8 cellular contexts compared by ENCODE assay signal in the genomic region with DNA sequence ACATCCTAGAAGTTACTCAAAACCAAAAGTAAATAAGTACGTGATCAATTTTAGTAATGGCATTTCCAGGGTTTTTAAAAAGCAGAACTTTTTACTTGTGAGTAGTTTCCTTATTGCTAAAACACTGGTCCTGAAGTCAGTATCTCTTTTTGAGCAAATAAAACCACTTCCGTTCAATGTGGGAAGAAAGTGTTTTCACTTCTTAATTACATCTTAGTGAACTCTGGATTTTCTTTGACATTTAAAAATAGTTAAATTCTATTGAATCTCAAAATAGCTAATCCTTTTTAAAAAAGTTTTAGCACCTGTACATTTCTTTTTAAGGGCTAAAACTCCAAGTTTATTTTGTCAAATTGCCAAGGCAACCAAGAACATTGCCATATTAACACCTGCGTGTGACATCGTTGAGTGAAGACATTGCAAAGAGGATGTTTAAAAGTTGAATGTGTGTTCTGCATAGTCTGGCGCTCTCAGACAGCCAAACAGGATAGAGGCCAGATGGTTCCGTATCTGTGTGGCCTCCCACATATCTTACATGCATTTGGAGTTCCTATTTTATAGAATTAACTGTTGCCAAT.
DNase-seq lines count a peak whose midpoint lies in the region; ATAC-seq and FAIRE-seq lines count a peak whose summit lies in the region.

No MANE protein-coding gene starts in this region.

- peak overlapping the region; percentile 31 to 92 (median 86); a peak in 21 of 22 replicates for H3K27ac ChIP-seq in BLaER1 treated with 17β-estradiol and CSF1 and Interleukin-3, amounts not matched to agents 10 nM and 100 nM
- H3K27ac ChIP-seq in mucosa of rectum (ENCODE audit: low read depth in 2 of 2, low read length in 2 of 2) = peak overlapping the region; percentile 5 to 25

- peaks cover 0 to 28% (median 0%) of the 10 kb centered on the region in 11 experiments; a peak in 4 of 22 replicates for H4K20me1 ChIP-seq in BLaER1 treated with 17β-estradiol and CSF1 and Interleukin-3, amounts not matched to agents 10 nM and 100 nM

- H3K4me1 Mint-ChIP-seq in T-helper 1 cell treated with Interleukin-12 subunit alpha and Interleukin-12 subunit beta and Interleukin-4 antibody, amounts not matched to agents 30 μg/mL and 1 μg/mL, for 36 hours (ENCODE audit: low read depth) = peaks cover 26% of the 10 kb centered on the region

- H3K27ac Mint-ChIP-seq in T-helper 1 cell treated with Interleukin-12 subunit alpha and Interleukin-12 subunit beta and Interleukin-4 antibody, amounts not matched to agents 30 μg/mL and 1 μg/mL, for 36 hours = peak overlapping the region; percentile 79

- H3K4me3 ChIP-seq in BLaER1 treated with 17β-estradiol and CSF1 and Interleukin-3, amounts not matched to agents 10 nM and 100 nM = peak overlapping the region; percentile 29 to 57 (median 36); a peak in 14 of 20 replicates
- H3K4me3 ChIP-seq in mucosa of rectum (ENCODE audit: low read length in 2 of 2) = peak overlapping the region in 1 of 2 donors; percentile 4

- peak; percentile 92 for FAIRE-seq in GM19239 (lab: Jason Lieb, UNC)

- peak overlapping the region in 10 of 11 experiments; percentile 44 to 80 (median 68); a peak in 21 of 22 replicates for H3K9ac ChIP-seq in BLaER1 treated with 17β-estradiol and CSF1 and Interleukin-3, amounts not matched to agents 10 nM and 100 nM
- H3K9ac ChIP-seq in mucosa of rectum (ENCODE audit: low read depth in 1 of 2, low read length in 2 of 2) = no peak overlapping the region

- H3K27me3 ChIP-seq in BLaER1 treated with 17β-estradiol and CSF1 and Interleukin-3, amounts not matched to agents 10 nM and 100 nM = no peaks in the 10 kb centered on the region
- no peaks in the 10 kb centered on the region for H3K27me3 ChIP-seq in mucosa of rectum (ENCODE audit: control insufficient read depth in 2 of 2, insufficient read depth in 2 of 2, low read length in 2 of 2)

- H3K36me3 ChIP-seq in BLaER1 treated with 17β-estradiol and CSF1 and Interleukin-3, amounts not matched to agents 10 nM and 100 nM = peaks cover 5 to 37% (median 22%) of the 10 kb centered on the region in 11 experiments; a peak in 19 of 22 replicates
- peaks cover 11 to 17% of the 10 kb centered on the region in 2 donors for H3K36me3 ChIP-seq in mucosa of rectum (ENCODE audit: control insufficient read depth in 2 of 2, insufficient read depth in 2 of 2, low read length in 2 of 2)

- peak overlapping the region; percentile 63 to 87 (median 79) for H3K4me2 ChIP-seq in BLaER1 treated with 17β-estradiol and CSF1 and Interleukin-3, amounts not matched to agents 10 nM and 100 nM

- H3K9me3 Mint-ChIP-seq in T-helper 1 cell treated with Interleukin-12 subunit alpha and Interleukin-12 subunit beta and Interleukin-4 antibody, amounts not matched to agents 30 μg/mL and 1 μg/mL, for 36 hours = no peaks in the 10 kb centered on the region

- peaks cover 37% of the 10 kb centered on the region for H3K36me3 Mint-ChIP-seq in T-helper 1 cell treated with Interleukin-12 subunit alpha and Interleukin-12 subunit beta and Interleukin-4 antibody, amounts not matched to agents 30 μg/mL and 1 μg/mL, for 36 hours (ENCODE audit: low read depth)

- DNase-seq in GM19239 (ENCODE audit: insufficient read length, low spot score) (peak; percentile 36), dedifferentiated amniotic fluid mesenchymal stem cell (ENCODE audit: extremely low spot score) (no peak), islet precursor cell (no peak), DMS153 treated with DMSO at 0.1 percent for 48 hours (lab: John Stamatoyannopoulos, UW; ENCODE audit: unreplicated experiment) (no peak)

- peaks cover 0 to 2% (median 0%) of the 10 kb centered on the region in 11 experiments; a peak in 1 of 22 replicates for H3K9me3 ChIP-seq in BLaER1 treated with 17β-estradiol and CSF1 and Interleukin-3, amounts not matched to agents 10 nM and 100 nM (replicated peaks in 1 of 11)
- no peaks in the 10 kb centered on the region for H3K9me3 ChIP-seq in mucosa of rectum (ENCODE audit: control insufficient read depth in 2 of 2, low read length in 2 of 2)

- H3K4me3 Mint-ChIP-seq in T-helper 1 cell treated with Interleukin-12 subunit alpha and Interleukin-12 subunit beta and Interleukin-4 antibody, amounts not matched to agents 30 μg/mL and 1 μg/mL, for 36 hours = peak overlapping the region; percentile 49

- peaks cover 32 to 54% (median 46%) of the 10 kb centered on the region in 10 experiments for H3K4me1 ChIP-seq in BLaER1 treated with 17β-estradiol and CSF1 and Interleukin-3, amounts not matched to agents 10 nM and 100 nM
- H3K4me1 ChIP-seq in mucosa of rectum (ENCODE audit: control insufficient read depth in 2 of 2, insufficient read depth in 2 of 2, low read length in 2 of 2) = peaks cover 6% of the 10 kb centered on the region in 2 donors

- peak; percentile 80 for ATAC-seq in HG03108 (IDR thresholded peaks at IDR 0.05; ENCODE audit: unreplicated experiment)

- no peaks in the 10 kb centered on the region for H3K27me3 Mint-ChIP-seq in T-helper 1 cell treated with Interleukin-12 subunit alpha and Interleukin-12 subunit beta and Interleukin-4 antibody, amounts not matched to agents 30 μg/mL and 1 μg/mL, for 36 hours (ENCODE audit: low read depth)

Comparison
In these comparisons a context has a peak if more than half of its experiments do, and no peak if none do; other contexts are left out.
1. H3K9ac ChIP-seq: peak in BLaER1 treated with 17β-estradiol and CSF1 and Interleukin-3, amounts not matched to agents 10 nM and 100 nM (10 of 11); none in mucosa of rectum (0 of 2).